In genomic region chr6:15901141-15902115, GRCh38 we compare ENCODE assay signal across 8 cellular contexts.
DNase-seq lines count a peak whose midpoint lies in the region; ATAC-seq and TF ChIP-seq lines count a peak whose summit lies in the region.

No MANE protein-coding gene starts in this region.

- no peak overlapping the region for H3K27ac ChIP-seq in heart right ventricle
- peak overlapping the region; percentile 98 for H3K27ac ChIP-seq in OCI-LY1 (ENCODE audit: low read depth, low read length, poor library complexity, severe bottlenecking)
- H3K27ac ChIP-seq in testis = no peak overlapping the region

- H3K9ac ChIP-seq in OCI-LY1 (ENCODE audit: low read length) = peak overlapping the region; percentile 53

- no peaks in the 10 kb centered on the region for H3K9me2 ChIP-seq in OCI-LY1 (ENCODE audit: low read depth, low read length)

- H3K36me3 ChIP-seq in heart right ventricle = no peaks in the 10 kb centered on the region
- no peaks in the 10 kb centered on the region for H3K36me3 ChIP-seq in OCI-LY1 (ENCODE audit: insufficient read depth, low read length)
- H3K36me3 ChIP-seq in testis (ENCODE audit: low read depth, missing control alignments) = no peaks in the 10 kb centered on the region

- no peaks in the 10 kb centered on the region for H3K27me3 ChIP-seq in heart right ventricle
- no peaks in the 10 kb centered on the region for H3K27me3 ChIP-seq in OCI-LY1 (ENCODE audit: insufficient read depth, low read length)
- H3K27me3 ChIP-seq in testis = no peaks in the 10 kb centered on the region

- TF ChIP-seq CTCF in heart right ventricle (IDR thresholded peaks at IDR 0.05) = no peak
- no peak; the same call in 1 of the 2 replicates for TF ChIP-seq CTCF in OCI-LY1 (IDR thresholded peaks at IDR 0.05; ENCODE audit: low read length)
- no peak for TF ChIP-seq CTCF in testis (IDR thresholded peaks at IDR 0.05)

- DNase-seq in Right ventricle myocardium inferior (ENCODE audit: missing footprints) (peak; percentile 75), heart right ventricle (no peak), islet precursor cell (peak; percentile 74), testis (no peak), SW480 (ENCODE audit: low spot score) (no peak), HK-2 (ENCODE audit: unreplicated experiment) (no peak)

- H3K4me2 ChIP-seq in OCI-LY1 (ENCODE audit: low read length) = peak overlapping the region; percentile 67

- ATAC-seq in Right ventricle myocardium inferior (no peak), heart right ventricle (no peak), HG02840 (IDR thresholded peaks at IDR 0.05; ENCODE audit: low FRiP score, unreplicated experiment) (peak; percentile 96)

- H2AFZ ChIP-seq in OCI-LY1 (ENCODE audit: low read length) = peak overlapping the region; percentile 23

- H3K4me3 ChIP-seq in heart right ventricle (no peak overlapping the region), OCI-LY1 (ENCODE audit: low read depth, low read length, poor library complexity, severe bottlenecking) (peak overlapping the region; percentile 41), testis (no peak overlapping the region)

- no peaks in the 10 kb centered on the region for H3K9me3 ChIP-seq in heart right ventricle
- H3K9me3 ChIP-seq in OCI-LY1 (ENCODE audit: low read length) = no peaks in the 10 kb centered on the region
- H3K9me3 ChIP-seq in testis = no peaks in the 10 kb centered on the region

- peaks cover 0 to 37% (median 10%) of the 10 kb centered on the region in 9 donors for H3K4me1 ChIP-seq in heart right ventricle
- H3K4me1 ChIP-seq in OCI-LY1 (ENCODE audit: insufficient read depth, low read length, severe bottlenecking) = peaks cover 66% of the 10 kb centered on the region
- peaks cover 3% of the 10 kb centered on the region for H3K4me1 ChIP-seq in testis

- intact Hi-C loops in Right ventricle myocardium inferior (cut with DNase I) = no loop called here
- intact Hi-C loops in heart right ventricle (cut with DNase I) = no loop called here
- intact Hi-C loops in testis (cut with DNase I; ENCODE audit: low total_unique reads) = no loop called here

- no peaks in the 10 kb centered on the region for H4K20me1 ChIP-seq in OCI-LY1 (ENCODE audit: insufficient read depth, low read length)

- H3K79me2 ChIP-seq in OCI-LY1 (ENCODE audit: insufficient read depth, low read length) = no peaks in the 10 kb centered on the region

- H3F3A ChIP-seq in OCI-LY1 (ENCODE audit: insufficient read depth, low read length) = no peaks in the 10 kb centered on the region; the same call in 1 of the 2 replicates

- WGBS in heart right ventricle, 2 donors = 77 to 78% methylated on average over 13 of the region's 13 CpGs
- WGBS in testis, 2 donors = 68 to 76% methylated on average over 12 to 13 of the region's 13 CpGs

- no peak for TF ChIP-seq POLR2A in testis (IDR thresholded peaks at IDR 0.05)

Comparison
In these comparisons a context has a peak if more than half of its experiments do, and no peak if none do; other contexts are left out.
1. DNase-seq: peak in Right ventricle myocardium inferior (single experiment) and islet precursor cell (single experiment); none in heart right ventricle (0 of 2), testis (single experiment), SW480 (single experiment) and HK-2 (single experiment).